12 cellular contexts compared by ENCODE assay signal in the genomic region with DNA sequence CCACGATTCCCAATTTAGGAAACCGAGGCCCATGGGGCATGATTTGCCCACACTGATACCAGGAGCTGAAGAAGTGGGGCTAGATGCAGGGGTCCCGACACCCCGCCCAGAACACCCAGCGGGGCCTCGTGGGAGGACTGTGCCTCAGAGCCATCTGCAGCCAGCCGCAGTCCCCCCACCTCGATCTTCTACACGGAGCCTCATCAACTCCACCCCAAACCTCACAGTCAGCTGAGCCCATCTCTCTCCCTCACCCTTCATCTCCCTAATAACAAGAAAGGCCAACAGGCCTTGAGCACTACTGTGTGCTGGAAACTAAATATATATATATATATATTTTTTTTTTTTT. TPM values are rescaled to one million over a fixed set of nuclear protein-coding genes. Genes with fewer than 3 reads are reported as not detected.
DNase-seq lines count a peak whose midpoint lies in the region; ATAC-seq, FAIRE-seq and TF ChIP-seq lines count a peak whose summit lies in the region.
"Had no signal": no experiment of that assay in that cellular context is flagged by ENCODE, and none has a peak within 500 bp of the region (broad histone marks: within the 10 kb centered on the region; RNA-seq: fewer than 3 reads in every experiment).

No MANE protein-coding gene starts in this region.

- no peak for FAIRE-seq in small intestine (lab: Jason Lieb, UNC)

- H3K9me3 ChIP-seq in Loucy (ENCODE audit: insufficient read depth, low read depth, low read length) (no peaks in the 10 kb centered on the region), small intestine (ENCODE audit: control insufficient read depth, low read depth) (no peaks in the 10 kb centered on the region)
- H3K9me3 ChIP-seq: esophagus muscularis mucosa, left ventricle myocardium inferior, thoracic aorta had no signal

- DNase-seq in activated CD8-positive, alpha-beta memory T cell treated with anti-CD3 and anti-CD28 coated beads, Interleukin-2, amount 10 ng/mL, durations not matched to agents 7 days and 5 days, result peak; percentile 86
- no peak for DNase-seq in activated CD8-positive, alpha-beta memory T cell treated with anti-CD3 and anti-CD28 coated beads for 24 hours
- DNase-seq in small intestine (peak; percentile 47), lower leg skin (ENCODE audit: low spot score in 2 of 2) (no peak), HuH-7 (ENCODE audit: low spot score) (no peak), anterior cingulate cortex (lab: John Stamatoyannopoulos, UW) (no peak)
- DNase-seq: left ventricle myocardium inferior had no signal

- peak overlapping the region; percentile 32 for H3K9ac ChIP-seq in Loucy (ENCODE audit: low read depth, low read length, poor library complexity, severe bottlenecking)

- TF ChIP-seq POLR2A in lower leg skin (IDR thresholded peaks at IDR 0.05), result no peak

- peak overlapping the region; percentile 19 for H3K4me3 ChIP-seq in Loucy (ENCODE audit: low read length, poor library complexity, severe bottlenecking)
- no peak overlapping the region for H3K4me3 ChIP-seq in small intestine (ENCODE audit: low read depth in 1 of 2, low read length in 2 of 2)
- H3K4me3 ChIP-seq in lower leg skin (ENCODE audit: low read depth, poor library complexity, severe bottlenecking), result no peak overlapping the region
- H3K4me3 ChIP-seq: esophagus muscularis mucosa, left ventricle myocardium inferior, SK-N-MC, thoracic aorta had no signal

- peaks cover 27% of the 10 kb centered on the region for H3K36me3 Mint-ChIP-seq in activated CD8-positive, alpha-beta memory T cell treated with anti-CD3 and anti-CD28 coated beads, Interleukin-2, amount 10 ng/mL, durations not matched to agents 7 days and 5 days

- H3K9me2 ChIP-seq in Loucy (replicated peaks; ENCODE audit: low read depth, low read length), result no peaks in the 10 kb centered on the region

- H3K27ac Mint-ChIP-seq in activated CD8-positive, alpha-beta memory T cell treated with anti-CD3 and anti-CD28 coated beads, Interleukin-2, amount 10 ng/mL, durations not matched to agents 7 days and 5 days, result peak overlapping the region; percentile 86

- H2AFZ ChIP-seq in Loucy (ENCODE audit: low read length), result no peak overlapping the region

- TF ChIP-seq CTCF in Loucy (conservative IDR thresholded peaks at IDR 0.05; ENCODE audit: low read length) (no peak), lower leg skin (IDR thresholded peaks at IDR 0.05) (no peak)

- H3K27me3 Mint-ChIP-seq in activated CD8-positive, alpha-beta memory T cell treated with anti-CD3 and anti-CD28 coated beads, Interleukin-2, amount 10 ng/mL, durations not matched to agents 7 days and 5 days, result peaks cover 3% of the 10 kb centered on the region

- H3K4me1 ChIP-seq in Loucy (ENCODE audit: insufficient read depth, low read length, poor library complexity, severe bottlenecking), result peaks cover 51% of the 10 kb centered on the region
- no peaks in the 10 kb centered on the region for H3K4me1 ChIP-seq in small intestine (ENCODE audit: control insufficient read depth in 2 of 2, insufficient read depth in 1 of 2, low read depth in 1 of 2, low read length in 1 of 2)

- no peak overlapping the region for H3K27ac ChIP-seq in small intestine (ENCODE audit: low read depth in 1 of 2, low read length in 1 of 2)
- H3K27ac ChIP-seq: esophagus muscularis mucosa, left ventricle myocardium inferior, SK-N-MC, thoracic aorta had no signal

- H3K4me3 Mint-ChIP-seq in activated CD8-positive, alpha-beta memory T cell treated with anti-CD3 and anti-CD28 coated beads, Interleukin-2, amount 10 ng/mL, durations not matched to agents 7 days and 5 days, result peak overlapping the region; percentile 81

- H3K36me3 ChIP-seq in Loucy (ENCODE audit: insufficient read depth, low read length), result no peaks in the 10 kb centered on the region
- H3K36me3 ChIP-seq in small intestine (ENCODE audit: control insufficient read depth in 2 of 2, insufficient read depth in 2 of 2, low read length in 2 of 2), result no peaks in the 10 kb centered on the region
- H3K36me3 ChIP-seq: esophagus muscularis mucosa, thoracic aorta had no signal

- CTCF ChIA-PET in activated CD8-positive, alpha-beta memory T cell treated with anti-CD3 and anti-CD28 coated beads, Interleukin-2, amount 10 ng/mL, durations not matched to agents 7 days and 5 days (lab: Charles Lee), result interaction anchor here (0.8 to 3.5 kb wide), 11 partner anchors 25 to 168 kb away, joined by 3 to 27 read pairs (median 6); partner anchors contain the start of gene NCBP3

- H3K79me2 ChIP-seq in Loucy (ENCODE audit: insufficient read depth, low read length), result no peaks in the 10 kb centered on the region

- H3K9me3 Mint-ChIP-seq in activated CD8-positive, alpha-beta memory T cell treated with anti-CD3 and anti-CD28 coated beads, Interleukin-2, amount 10 ng/mL, durations not matched to agents 7 days and 5 days (ENCODE audit: low read depth), result no peaks in the 10 kb centered on the region

- H3F3A ChIP-seq in Loucy (ENCODE audit: low read depth), result peaks cover 4% of the 10 kb centered on the region; the same call in 1 of the 2 replicates

- H3K4me2 ChIP-seq in Loucy (ENCODE audit: low read depth, low read length, poor library complexity, severe bottlenecking), result peak overlapping the region; percentile 58

- H3K4me1 Mint-ChIP-seq in activated CD8-positive, alpha-beta memory T cell treated with anti-CD3 and anti-CD28 coated beads, Interleukin-2, amount 10 ng/mL, durations not matched to agents 7 days and 5 days, result peaks cover 85% of the 10 kb centered on the region

- H3K27me3 ChIP-seq in Loucy (ENCODE audit: insufficient read depth, low read length, poor library complexity, severe bottlenecking) (no peaks in the 10 kb centered on the region), small intestine (ENCODE audit: control insufficient read depth in 2 of 2, insufficient read depth in 2 of 2, low read length in 2 of 2) (no peaks in the 10 kb centered on the region)

- peak; percentile 41 for ATAC-seq in activated CD8-positive, alpha-beta memory T cell treated with anti-CD3 and anti-CD28 coated beads, Interleukin-2, amount 10 ng/mL, durations not matched to agents 7 days and 5 days
- peak; percentile 30 for ATAC-seq in GM21723 (IDR thresholded peaks at IDR 0.05; ENCODE audit: unreplicated experiment)

- H4K20me1 ChIP-seq in Loucy (ENCODE audit: insufficient read depth, low read length, poor library complexity, severe bottlenecking), result no peaks in the 10 kb centered on the region

- 78 to 95% (median 79%) methylated on average over 9 of the region's 9 CpGs for WGBS in small intestine, 3 donors
- WGBS in lower leg skin, 2 donors, result 72 to 90% methylated on average over 9 of the region's 9 CpGs

- intact Hi-C loops in lower leg skin (cut with DNase I; ENCODE audit: low total_unique reads), result no loop called here

RNA-seq across cellular contexts. Expression of gene ITGAE, which starts 4.2 kb away (rescaled TPM):
- total RNA-seq in activated CD8-positive, alpha-beta memory T cell treated with anti-CD3 and anti-CD28 coated beads, Interleukin-2, amount 10 ng/mL, durations not matched to agents 7 days and 5 days, result 10 to 100 TPM; 54.4 to 70.9 TPM
- polyA plus RNA-seq in small intestine, result 10 to 100 TPM; 39.4 to 57.8 (median 45.0) TPM
- total RNA-seq in lower leg skin, result 10 to 100 TPM in 2 of 4 donors, 1 to 10 TPM in 2; 8.3 to 13.9 (median 9.6) TPM

RNA-seq across cellular contexts. Expression of gene NCBP3, which starts 49.2 kb away (rescaled TPM):
- total RNA-seq in activated CD8-positive, alpha-beta memory T cell treated with anti-CD3 and anti-CD28 coated beads, Interleukin-2, amount 10 ng/mL, durations not matched to agents 7 days and 5 days, result 10 to 100 TPM; 46.3 to 48.7 TPM
- 10 to 100 TPM; 14.9 to 26.4 (median 15.9) TPM for polyA plus RNA-seq in small intestine
- total RNA-seq in lower leg skin, result 10 to 100 TPM; 21.6 to 24.4 (median 23.3) TPM

Comparison
In these comparisons a context has a peak if more than half of its experiments do, and no peak if none do; other contexts are left out.
1. DNase-seq: peak in activated CD8-positive, alpha-beta memory T cell treated with anti-CD3 and anti-CD28 coated beads, Interleukin-2, amount 10 ng/mL, durations not matched to agents 7 days and 5 days (single experiment) and small intestine (single experiment); none in activated CD8-positive, alpha-beta memory T cell treated with anti-CD3 and anti-CD28 coated beads for 24 hours (single experiment), lower leg skin (0 of 2), HuH-7 (single experiment) and anterior cingulate cortex (0 of 58).